Comparison of ENCODE assay signal across 19 cellular contexts in genomic region chr13:87851395-87851794, GRCh38.
A peak's percentile ranks its signal among the peaks of the same experiment; 100 is the strongest.
DNase-seq lines count a peak whose midpoint lies in the region; ATAC-seq, FAIRE-seq and TF ChIP-seq lines count a peak whose summit lies in the region.
"Had no signal": no experiment of that assay in that cellular context is flagged by ENCODE, and none has a peak within 500 bp of the region (broad histone marks: within the 10 kb centered on the region; RNA-seq: fewer than 3 reads in every experiment).

No MANE protein-coding gene starts in this region.

- DNase-seq in cerebellar cortex (ENCODE audit: low spot score) (peak; percentile 4), GM19239 (ENCODE audit: insufficient read length, low spot score) (no peak)
- DNase-seq in activated naive CD4-positive, alpha-beta T cell treated with Interleukin-2 at 50 U/mL for 16 hours = no peak
- DNase-seq: CD8-positive, alpha-beta T cell; COR-L47; DMS153; DMS79 treated with DMSO at 0.1 percent for 48 hours; EL; GDM1; IMR-90 had no signal

- no peaks in the 10 kb centered on the region for H3K79me2 ChIP-seq in OCI-LY3 (ENCODE audit: low read length)

- H2AFZ ChIP-seq in OCI-LY3 (ENCODE audit: low read depth, low read length) = peak overlapping the region; percentile 42
- peak overlapping the region; percentile 84 for H2AFZ ChIP-seq in neuron (ENCODE audit: low read depth, low read length)

- H3K4me1 ChIP-seq in OCI-LY3 (ENCODE audit: low read length) (peaks cover 10% of the 10 kb centered on the region), neuron (ENCODE audit: insufficient read depth, low read length) (peaks cover 4% of the 10 kb centered on the region)
- H3K4me1 ChIP-seq: A549 had no signal

- ATAC-seq in GM19324 (IDR thresholded peaks at IDR 0.05; ENCODE audit: low FRiP score, unreplicated experiment) (no peak), HG03432 (IDR thresholded peaks at IDR 0.05; ENCODE audit: unreplicated experiment) (no peak)
- ATAC-seq: A549; CD8-positive, alpha-beta T cell; HCT116 had no signal

- H3K9ac ChIP-seq in OCI-LY3 (ENCODE audit: low read length) = no peak overlapping the region

- H3K27me3 ChIP-seq in OCI-LY3 (ENCODE audit: low read depth, low read length) (no peaks in the 10 kb centered on the region), neuron (ENCODE audit: insufficient read depth, low read length) (no peaks in the 10 kb centered on the region)

- TF ChIP-seq CTCF in OCI-LY3 (IDR thresholded peaks at IDR 0.05; ENCODE audit: low read depth, low read length) = no peak

- H3K36me3 ChIP-seq in OCI-LY3 (replicated peaks; ENCODE audit: low read depth, low read length) = no peaks in the 10 kb centered on the region
- H3K36me3 ChIP-seq in neuron (ENCODE audit: insufficient read depth, low read length) = no peaks in the 10 kb centered on the region

- H3K4me2 ChIP-seq in OCI-LY3 (ENCODE audit: low read length) = no peak overlapping the region
- H3K4me2 ChIP-seq: A549 had no signal

- no peaks in the 10 kb centered on the region for H3K9me3 ChIP-seq in OCI-LY3 (ENCODE audit: insufficient read depth, low read length)
- no peaks in the 10 kb centered on the region for H3K9me3 ChIP-seq in neuron (ENCODE audit: low read length)
- H3K9me3 ChIP-seq: A549 had no signal

- H3K27ac ChIP-seq in OCI-LY3 (ENCODE audit: low read length) = no peak overlapping the region
- H3K27ac ChIP-seq: A549 had no signal

- no peaks in the 10 kb centered on the region for H4K20me1 ChIP-seq in OCI-LY3 (ENCODE audit: insufficient read depth, low read length)

- no peak overlapping the region for H3K4me3 ChIP-seq in OCI-LY3 (ENCODE audit: low read length)
- no peak overlapping the region for H3K4me3 ChIP-seq in neuron (ENCODE audit: low read length)
- H3K4me3 ChIP-seq: A549 had no signal

- FAIRE-seq in GM19239 (lab: Jason Lieb, UNC) = no peak
- FAIRE-seq: A549, D721Med, GM12892, H54 had no signal
